ENCODE assay signal across 17 cellular contexts in the genomic region with DNA sequence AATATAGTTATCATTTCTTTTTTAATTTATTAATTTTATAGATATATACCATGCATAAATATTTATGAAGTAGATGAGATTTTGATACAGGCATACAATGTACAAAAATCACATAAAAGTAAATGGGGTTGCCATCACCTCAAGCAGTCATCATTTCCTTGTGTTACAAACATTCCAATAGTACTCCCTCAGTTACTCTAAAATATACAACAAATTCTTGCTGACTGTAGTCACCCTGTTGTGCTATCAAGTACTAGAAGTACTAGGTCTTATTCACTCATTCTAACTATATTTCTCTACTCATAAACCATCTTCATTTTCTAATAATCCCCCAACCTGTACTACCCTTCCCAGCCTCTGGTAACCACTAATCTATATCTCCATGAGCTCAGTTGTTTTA.
"Had no signal": no experiment of that assay in that cellular context is flagged by ENCODE, and none has a peak within 500 bp of the region (broad histone marks: within the 10 kb centered on the region; RNA-seq: fewer than 3 reads in every experiment).

No MANE protein-coding gene starts in this region.

- DNase-seq: activated CD4-positive, alpha-beta T cell treated with anti-CD3 and anti-CD28 coated beads, Interleukin-2, amount 10 ng/mL, durations not matched to agents 24 days and 14 days; activated CD8-positive, alpha-beta T cell treated with anti-CD3 and anti-CD28 coated beads for 36 hours; activated naive CD4-positive, alpha-beta T cell; activated naive CD8-positive, alpha-beta T cell treated with anti-CD3 and anti-CD28 coated beads for 36 hours; activated T-cell treated with anti-CD3 and anti-CD28 coated beads, Interleukin-2, amount 50 U/mL, for 1 hour; effector memory CD4-positive, alpha-beta T cell; esophagus squamous epithelium; foreskin melanocyte; hypothalamus; nephron progenitor cell; nucleus accumbens; posterior cingulate gyrus; transverse colon; uterus had no signal

- H3K4me3 ChIP-seq: esophagus squamous epithelium, suprapubic skin, transverse colon, uterus had no signal

- H3K27ac ChIP-seq: esophagus squamous epithelium, suprapubic skin, transverse colon, uterus had no signal

- H3K9me3 ChIP-seq: esophagus squamous epithelium, transverse colon, uterus had no signal

- ATAC-seq: activated CD8-positive, alpha-beta T cell treated with anti-CD3 and anti-CD28 coated beads for 36 hours; activated T-helper 17 cell treated with anti-CD3 and anti-CD28 coated beads, Interleukin-2, amount 50 U/mL, for 72 hours; left lobe of liver had no signal

- H3K4me1 ChIP-seq: esophagus squamous epithelium, suprapubic skin, transverse colon, uterus had no signal

- H3K36me3 ChIP-seq: esophagus squamous epithelium, suprapubic skin, transverse colon, uterus had no signal

- H3K27me3 ChIP-seq: esophagus squamous epithelium, suprapubic skin, transverse colon, uterus had no signal
